In the genomic region with DNA sequence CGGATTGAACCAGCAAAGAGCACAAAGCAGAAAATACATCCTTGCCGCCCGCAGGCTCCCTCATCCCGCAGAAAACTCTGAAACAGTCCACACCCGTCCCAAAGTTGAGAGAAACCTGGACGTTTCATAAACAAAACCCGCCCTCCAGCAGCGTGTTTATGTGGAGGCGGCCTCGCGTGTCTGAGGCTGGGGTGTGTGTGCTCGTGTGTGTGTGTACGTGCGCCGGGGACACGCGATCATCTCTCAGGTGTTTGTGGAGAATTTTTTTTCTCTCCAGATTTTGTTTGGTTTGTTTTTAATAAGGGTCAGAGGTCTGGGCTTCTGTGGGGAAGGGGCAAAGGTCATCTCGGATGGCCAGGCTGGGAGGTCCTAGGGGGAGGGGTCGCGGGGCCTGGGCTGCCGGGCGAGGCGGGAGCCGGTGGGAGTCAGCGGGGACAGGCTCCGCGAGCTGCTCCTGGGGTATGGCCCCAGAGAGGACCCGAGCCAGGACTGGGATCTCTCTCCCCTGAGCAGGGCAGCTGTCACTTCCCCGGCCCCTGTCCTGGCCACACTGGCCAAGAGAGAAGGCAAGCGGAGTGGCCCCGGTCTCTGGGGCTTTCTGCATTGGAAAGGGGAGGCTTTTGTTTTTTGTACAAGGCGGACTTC, we compare ENCODE assay signal across 1 cellular context.
TF ChIP-seq lines count a peak whose summit lies in the region.

No MANE protein-coding gene starts in this region.

TF ChIP-seq in HepG2, 621 proteins besides CTCF, POLR2A, EP300 and RAD21 (continued from another document and continues in another):
- TF ChIP-seq, protein P1, sequence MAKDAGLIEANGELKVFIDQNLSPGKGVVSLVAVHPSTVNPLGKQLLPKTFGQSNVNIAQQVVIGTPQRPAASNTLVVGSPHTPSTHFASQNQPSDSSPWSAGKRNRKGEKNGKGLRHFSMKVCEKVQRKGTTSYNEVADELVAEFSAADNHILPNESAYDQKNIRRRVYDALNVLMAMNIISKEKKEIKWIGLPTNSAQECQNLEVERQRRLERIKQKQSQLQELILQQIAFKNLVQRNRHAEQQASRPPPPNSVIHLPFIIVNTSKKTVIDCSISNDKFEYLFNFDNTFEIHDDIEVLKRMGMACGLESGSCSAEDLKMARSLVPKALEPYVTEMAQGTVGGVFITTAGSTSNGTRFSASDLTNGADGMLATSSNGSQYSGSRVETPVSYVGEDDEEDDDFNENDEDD (CRISPR knock-in tag; IDR thresholded peaks at IDR 0.05; ENCODE audit: borderline replicate concordance) = peak; percentile 35; the same call in 1 of the 2 replicates
- TF ChIP-seq, protein P2, sequence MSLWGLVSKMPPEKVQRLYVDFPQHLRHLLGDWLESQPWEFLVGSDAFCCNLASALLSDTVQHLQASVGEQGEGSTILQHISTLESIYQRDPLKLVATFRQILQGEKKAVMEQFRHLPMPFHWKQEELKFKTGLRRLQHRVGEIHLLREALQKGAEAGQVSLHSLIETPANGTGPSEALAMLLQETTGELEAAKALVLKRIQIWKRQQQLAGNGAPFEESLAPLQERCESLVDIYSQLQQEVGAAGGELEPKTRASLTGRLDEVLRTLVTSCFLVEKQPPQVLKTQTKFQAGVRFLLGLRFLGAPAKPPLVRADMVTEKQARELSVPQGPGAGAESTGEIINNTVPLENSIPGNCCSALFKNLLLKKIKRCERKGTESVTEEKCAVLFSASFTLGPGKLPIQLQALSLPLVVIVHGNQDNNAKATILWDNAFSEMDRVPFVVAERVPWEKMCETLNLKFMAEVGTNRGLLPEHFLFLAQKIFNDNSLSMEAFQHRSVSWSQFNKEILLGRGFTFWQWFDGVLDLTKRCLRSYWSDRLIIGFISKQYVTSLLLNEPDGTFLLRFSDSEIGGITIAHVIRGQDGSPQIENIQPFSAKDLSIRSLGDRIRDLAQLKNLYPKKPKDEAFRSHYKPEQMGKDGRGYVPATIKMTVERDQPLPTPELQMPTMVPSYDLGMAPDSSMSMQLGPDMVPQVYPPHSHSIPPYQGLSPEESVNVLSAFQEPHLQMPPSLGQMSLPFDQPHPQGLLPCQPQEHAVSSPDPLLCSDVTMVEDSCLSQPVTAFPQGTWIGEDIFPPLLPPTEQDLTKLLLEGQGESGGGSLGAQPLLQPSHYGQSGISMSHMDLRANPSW (CRISPR knock-in tag; IDR thresholded peaks at IDR 0.05; ENCODE audit: borderline replicate concordance) = 0 out of 2 replicates have a peak, but pooled peaks have one; percentile 46
- no peak for TF ChIP-seq MATR3 (CRISPR knock-in tag; IDR thresholded peaks at IDR 0.05)
- 0 out of 2 replicates have a peak, but pooled peaks have one; percentile 22 for TF ChIP-seq SIN3A (IDR thresholded peaks at IDR 0.05; ENCODE audit: borderline replicate concordance, low read depth, low read length)
- TF ChIP-seq ZNF17 (CRISPR knock-in tag; IDR thresholded peaks at IDR 0.05) = no peak
- no peak for TF ChIP-seq AKAP8 (CRISPR knock-in tag; IDR thresholded peaks at IDR 0.05)
- 0 out of 2 replicates have a peak, but pooled peaks have one; percentile 33 for TF ChIP-seq PRMT3 (CRISPR knock-in tag; IDR thresholded peaks at IDR 0.05; ENCODE audit: borderline replicate concordance, low read depth)
- TF ChIP-seq, protein P3, sequence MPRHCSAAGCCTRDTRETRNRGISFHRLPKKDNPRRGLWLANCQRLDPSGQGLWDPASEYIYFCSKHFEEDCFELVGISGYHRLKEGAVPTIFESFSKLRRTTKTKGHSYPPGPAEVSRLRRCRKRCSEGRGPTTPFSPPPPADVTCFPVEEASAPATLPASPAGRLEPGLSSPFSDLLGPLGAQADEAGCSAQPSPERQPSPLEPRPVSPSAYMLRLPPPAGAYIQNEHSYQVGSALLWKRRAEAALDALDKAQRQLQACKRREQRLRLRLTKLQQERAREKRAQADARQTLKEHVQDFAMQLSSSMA (CRISPR knock-in tag; IDR thresholded peaks at IDR 0.05) = no peak
- no peak for TF ChIP-seq ZNF678 (CRISPR knock-in tag; IDR thresholded peaks at IDR 0.05)
- 0 out of 2 replicates have a peak, but pooled peaks have one; percentile 38 for TF ChIP-seq SP4 (CRISPR knock-in tag; IDR thresholded peaks at IDR 0.05)
- no peak for TF ChIP-seq U2AF1 (optimal IDR thresholded peaks at IDR 0.05; ENCODE audit: low read depth, low read length)
- TF ChIP-seq ZNF776 (CRISPR knock-in tag; IDR thresholded peaks at IDR 0.05) = no peak
- no peak for TF ChIP-seq ZBTB3 (CRISPR knock-in tag; IDR thresholded peaks at IDR 0.05; ENCODE audit: borderline replicate concordance, low read depth)
- peak; percentile 60; the same call in 1 of the 2 replicates for TF ChIP-seq KDM6A (CRISPR knock-in tag; IDR thresholded peaks at IDR 0.05; ENCODE audit: low read depth)
- TF ChIP-seq SP5 (CRISPR knock-in tag; IDR thresholded peaks at IDR 0.05; ENCODE audit: borderline replicate concordance, low read depth) = peak; percentile 88
- peak; percentile 65 for TF ChIP-seq FOXA3 (CRISPR knock-in tag; IDR thresholded peaks at IDR 0.05)
- peak; percentile 41; the same call in 1 of the 2 replicates for TF ChIP-seq ELF3 (CRISPR knock-in tag; IDR thresholded peaks at IDR 0.05)
- TF ChIP-seq, protein P4, sequence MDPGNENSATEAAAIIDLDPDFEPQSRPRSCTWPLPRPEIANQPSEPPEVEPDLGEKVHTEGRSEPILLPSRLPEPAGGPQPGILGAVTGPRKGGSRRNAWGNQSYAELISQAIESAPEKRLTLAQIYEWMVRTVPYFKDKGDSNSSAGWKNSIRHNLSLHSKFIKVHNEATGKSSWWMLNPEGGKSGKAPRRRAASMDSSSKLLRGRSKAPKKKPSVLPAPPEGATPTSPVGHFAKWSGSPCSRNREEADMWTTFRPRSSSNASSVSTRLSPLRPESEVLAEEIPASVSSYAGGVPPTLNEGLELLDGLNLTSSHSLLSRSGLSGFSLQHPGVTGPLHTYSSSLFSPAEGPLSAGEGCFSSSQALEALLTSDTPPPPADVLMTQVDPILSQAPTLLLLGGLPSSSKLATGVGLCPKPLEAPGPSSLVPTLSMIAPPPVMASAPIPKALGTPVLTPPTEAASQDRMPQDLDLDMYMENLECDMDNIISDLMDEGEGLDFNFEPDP (CRISPR knock-in tag; conservative IDR thresholded peaks at IDR 0.05) = no peak
- no peak for TF ChIP-seq ZNF468 (CRISPR knock-in tag; IDR thresholded peaks at IDR 0.05)
- no peak for TF ChIP-seq NONO (IDR thresholded peaks at IDR 0.05)
- TF ChIP-seq NONO (CRISPR knock-in tag; conservative IDR thresholded peaks at IDR 0.05) = 0 out of 2 replicates have a peak, but pooled peaks have one; percentile 42
- TF ChIP-seq ZNF605 (CRISPR knock-in tag; IDR thresholded peaks at IDR 0.05) = peak; percentile 58; the same call in 1 of the 2 replicates
- TF ChIP-seq GTF3A (CRISPR knock-in tag; conservative IDR thresholded peaks at IDR 0.05) = no peak
- TF ChIP-seq ZNF556 (CRISPR knock-in tag; IDR thresholded peaks at IDR 0.05; ENCODE audit: borderline replicate concordance) = no peak
- no peak for TF ChIP-seq DNMT3B (CRISPR knock-in tag; conservative IDR thresholded peaks at IDR 0.05)
- no peak for TF ChIP-seq HES4 (CRISPR knock-in tag; IDR thresholded peaks at IDR 0.05; ENCODE audit: borderline replicate concordance)
- TF ChIP-seq ZNF331 (CRISPR knock-in tag; IDR thresholded peaks at IDR 0.05) = no peak
- no peak for TF ChIP-seq ZFP36 (IDR thresholded peaks at IDR 0.05; ENCODE audit: borderline replicate concordance, low read depth, low read length, partially characterized antibody)
- TF ChIP-seq ZNF251 (CRISPR knock-in tag; IDR thresholded peaks at IDR 0.05) = no peak
- TF ChIP-seq ZMYM3 (CRISPR knock-in tag; IDR thresholded peaks at IDR 0.05) = 0 out of 2 replicates have a peak, but pooled peaks have one; percentile 39
- no peak for TF ChIP-seq ZNF713 (CRISPR knock-in tag; IDR thresholded peaks at IDR 0.05)
- TF ChIP-seq HDAC2 (CRISPR knock-in tag; IDR thresholded peaks at IDR 0.05) = peak; percentile 87; the same call in 1 of the 2 replicates
- no peak for TF ChIP-seq ZNF432 (CRISPR knock-in tag; IDR thresholded peaks at IDR 0.05; ENCODE audit: borderline replicate concordance)
- no peak for TF ChIP-seq YEATS4 (CRISPR knock-in tag; IDR thresholded peaks at IDR 0.05; ENCODE audit: borderline replicate concordance)
- no peak for TF ChIP-seq SUZ12 (IDR thresholded peaks at IDR 0.05; ENCODE audit: low read depth, low read length)
- TF ChIP-seq, protein P5, sequence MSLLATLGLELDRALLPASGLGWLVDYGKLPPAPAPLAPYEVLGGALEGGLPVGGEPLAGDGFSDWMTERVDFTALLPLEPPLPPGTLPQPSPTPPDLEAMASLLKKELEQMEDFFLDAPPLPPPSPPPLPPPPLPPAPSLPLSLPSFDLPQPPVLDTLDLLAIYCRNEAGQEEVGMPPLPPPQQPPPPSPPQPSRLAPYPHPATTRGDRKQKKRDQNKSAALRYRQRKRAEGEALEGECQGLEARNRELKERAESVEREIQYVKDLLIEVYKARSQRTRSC (CRISPR knock-in tag; IDR thresholded peaks at IDR 0.05; ENCODE audit: low read depth) = no peak
- TF ChIP-seq ZNF260 (CRISPR knock-in tag; IDR thresholded peaks at IDR 0.05; ENCODE audit: borderline replicate concordance, low read depth) = no peak
- no peak for TF ChIP-seq ZNF563 (CRISPR knock-in tag; IDR thresholded peaks at IDR 0.05)
- TF ChIP-seq, protein P6, sequence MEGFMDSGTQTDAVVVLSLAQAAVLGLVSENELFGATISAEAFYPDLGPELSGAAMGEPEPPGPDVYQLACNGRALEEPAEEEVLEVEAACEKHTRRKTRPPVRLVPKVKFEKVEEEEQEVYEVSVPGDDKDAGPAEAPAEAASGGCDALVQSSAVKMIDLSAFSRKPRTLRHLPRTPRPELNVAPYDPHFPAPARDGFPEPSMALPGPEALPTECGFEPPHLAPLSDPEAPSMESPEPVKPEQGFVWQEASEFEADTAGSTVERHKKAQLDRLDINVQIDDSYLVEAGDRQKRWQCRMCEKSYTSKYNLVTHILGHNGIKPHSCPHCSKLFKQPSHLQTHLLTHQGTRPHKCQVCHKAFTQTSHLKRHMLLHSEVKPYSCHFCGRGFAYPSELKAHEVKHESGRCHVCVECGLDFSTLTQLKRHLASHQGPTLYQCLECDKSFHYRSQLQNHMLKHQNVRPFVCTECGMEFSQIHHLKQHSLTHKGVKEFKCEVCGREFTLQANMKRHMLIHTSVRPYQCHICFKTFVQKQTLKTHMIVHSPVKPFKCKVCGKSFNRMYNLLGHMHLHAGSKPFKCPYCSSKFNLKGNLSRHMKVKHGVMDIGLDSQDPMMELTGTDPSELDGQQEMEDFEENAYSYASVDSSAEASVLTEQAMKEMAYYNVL (CRISPR knock-in tag; IDR thresholded peaks at IDR 0.05; ENCODE audit: borderline replicate concordance) = peak; percentile 40; the same call in 1 of the 2 replicates
- no peak for TF ChIP-seq ISX (CRISPR knock-in tag; conservative IDR thresholded peaks at IDR 0.05)
- TF ChIP-seq, protein P7, sequence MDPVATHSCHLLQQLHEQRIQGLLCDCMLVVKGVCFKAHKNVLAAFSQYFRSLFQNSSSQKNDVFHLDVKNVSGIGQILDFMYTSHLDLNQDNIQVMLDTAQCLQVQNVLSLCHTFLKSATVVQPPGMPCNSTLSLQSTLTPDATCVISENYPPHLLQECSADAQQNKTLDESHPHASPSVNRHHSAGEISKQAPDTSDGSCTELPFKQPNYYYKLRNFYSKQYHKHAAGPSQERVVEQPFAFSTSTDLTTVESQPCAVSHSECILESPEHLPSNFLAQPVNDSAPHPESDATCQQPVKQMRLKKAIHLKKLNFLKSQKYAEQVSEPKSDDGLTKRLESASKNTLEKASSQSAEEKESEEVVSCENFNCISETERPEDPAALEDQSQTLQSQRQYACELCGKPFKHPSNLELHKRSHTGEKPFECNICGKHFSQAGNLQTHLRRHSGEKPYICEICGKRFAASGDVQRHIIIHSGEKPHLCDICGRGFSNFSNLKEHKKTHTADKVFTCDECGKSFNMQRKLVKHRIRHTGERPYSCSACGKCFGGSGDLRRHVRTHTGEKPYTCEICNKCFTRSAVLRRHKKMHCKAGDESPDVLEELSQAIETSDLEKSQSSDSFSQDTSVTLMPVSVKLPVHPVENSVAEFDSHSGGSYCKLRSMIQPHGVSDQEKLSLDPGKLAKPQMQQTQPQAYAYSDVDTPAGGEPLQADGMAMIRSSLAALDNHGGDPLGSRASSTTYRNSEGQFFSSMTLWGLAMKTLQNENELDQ (CRISPR knock-in tag; IDR thresholded peaks at IDR 0.05; ENCODE audit: borderline replicate concordance) = no peak
- no peak for TF ChIP-seq ZFP62 (CRISPR knock-in tag; IDR thresholded peaks at IDR 0.05)
- no peak for TF ChIP-seq ZNF274 (CRISPR knock-in tag; IDR thresholded peaks at IDR 0.05)
- no peak for TF ChIP-seq BORCS8-MEF2B (CRISPR knock-in tag; IDR thresholded peaks at IDR 0.05)
- TF ChIP-seq, protein P8, sequence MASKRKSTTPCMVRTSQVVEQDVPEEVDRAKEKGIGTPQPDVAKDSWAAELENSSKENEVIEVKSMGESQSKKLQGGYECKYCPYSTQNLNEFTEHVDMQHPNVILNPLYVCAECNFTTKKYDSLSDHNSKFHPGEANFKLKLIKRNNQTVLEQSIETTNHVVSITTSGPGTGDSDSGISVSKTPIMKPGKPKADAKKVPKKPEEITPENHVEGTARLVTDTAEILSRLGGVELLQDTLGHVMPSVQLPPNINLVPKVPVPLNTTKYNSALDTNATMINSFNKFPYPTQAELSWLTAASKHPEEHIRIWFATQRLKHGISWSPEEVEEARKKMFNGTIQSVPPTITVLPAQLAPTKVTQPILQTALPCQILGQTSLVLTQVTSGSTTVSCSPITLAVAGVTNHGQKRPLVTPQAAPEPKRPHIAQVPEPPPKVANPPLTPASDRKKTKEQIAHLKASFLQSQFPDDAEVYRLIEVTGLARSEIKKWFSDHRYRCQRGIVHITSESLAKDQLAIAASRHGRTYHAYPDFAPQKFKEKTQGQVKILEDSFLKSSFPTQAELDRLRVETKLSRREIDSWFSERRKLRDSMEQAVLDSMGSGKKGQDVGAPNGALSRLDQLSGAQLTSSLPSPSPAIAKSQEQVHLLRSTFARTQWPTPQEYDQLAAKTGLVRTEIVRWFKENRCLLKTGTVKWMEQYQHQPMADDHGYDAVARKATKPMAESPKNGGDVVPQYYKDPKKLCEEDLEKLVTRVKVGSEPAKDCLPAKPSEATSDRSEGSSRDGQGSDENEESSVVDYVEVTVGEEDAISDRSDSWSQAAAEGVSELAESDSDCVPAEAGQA (IDR thresholded peaks at IDR 0.05; ENCODE audit: low read depth) = peak; percentile 16; the same call in 1 of the 2 replicates
- TF ChIP-seq, protein P8 (CRISPR knock-in tag; IDR thresholded peaks at IDR 0.05; ENCODE audit: borderline replicate concordance) = no peak
- TF ChIP-seq ZFP90 (CRISPR knock-in tag; IDR thresholded peaks at IDR 0.05; ENCODE audit: borderline replicate concordance) = peak; percentile 44; the same call in 1 of the 2 replicates
- TF ChIP-seq PPARG (CRISPR knock-in tag; conservative IDR thresholded peaks at IDR 0.05) = no peak
